Comparison of ENCODE assay signal across 8 cellular contexts in the genomic region with DNA sequence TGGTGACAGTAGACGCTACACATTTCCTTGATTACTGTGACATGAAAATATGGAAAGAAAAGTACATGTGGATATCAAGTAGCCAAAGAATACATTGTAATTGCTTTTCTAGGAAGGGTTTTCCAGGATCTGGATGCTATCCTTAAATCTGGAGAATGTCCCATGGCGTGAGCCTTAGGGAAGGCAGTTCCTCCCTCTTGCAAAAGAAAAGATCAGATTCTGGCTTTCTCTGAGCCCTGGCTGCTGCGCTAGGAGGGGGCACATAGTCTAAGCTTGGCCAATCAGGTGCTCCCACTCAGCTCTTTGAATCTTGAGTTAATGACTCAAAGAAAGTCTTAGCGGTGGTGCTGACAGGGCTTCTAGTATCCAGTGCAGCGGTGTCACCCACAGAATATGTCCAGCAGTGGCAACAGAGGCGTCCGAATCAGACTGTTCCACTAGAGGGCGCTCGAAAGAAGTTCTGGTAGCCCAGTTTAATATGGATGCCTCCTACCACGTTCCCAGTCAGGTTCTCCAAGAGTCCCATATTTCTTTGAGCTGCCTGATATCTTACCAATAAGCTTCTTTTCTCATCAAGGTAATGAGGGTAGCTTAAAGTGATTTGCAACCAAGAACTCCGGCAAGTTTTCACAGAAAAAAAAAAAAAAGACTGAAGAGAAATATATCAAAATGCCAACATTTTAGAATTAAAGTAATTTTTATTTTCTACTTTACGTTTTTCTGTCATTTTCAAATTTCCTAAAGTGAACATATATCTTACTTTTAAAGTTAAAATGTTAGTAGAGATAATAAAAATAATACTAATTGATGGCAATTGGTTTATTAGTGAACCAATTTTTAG.
A peak's percentile ranks its signal among the peaks of the same experiment; 100 is the strongest.
DNase-seq lines count a peak whose midpoint lies in the region; ATAC-seq and TF ChIP-seq lines count a peak whose summit lies in the region.

No MANE protein-coding gene starts in this region.

- ATAC-seq in CD4-positive, CD25-positive, alpha-beta regulatory T cell (ENCODE audit: low read depth in 2 of 2) = no peak
- peak; percentile 76 for ATAC-seq in GM21576 (IDR thresholded peaks at IDR 0.05; ENCODE audit: unreplicated experiment)
- no peak for ATAC-seq in HG02840 (IDR thresholded peaks at IDR 0.05; ENCODE audit: low FRiP score, unreplicated experiment)

- no peaks in the 10 kb centered on the region for H3K27me3 Mint-ChIP-seq in CD4-positive, CD25-positive, alpha-beta regulatory T cell

- no peak overlapping the region for H3K4me3 Mint-ChIP-seq in CD4-positive, CD25-positive, alpha-beta regulatory T cell

- DNase-seq in CD4-positive, CD25-positive, alpha-beta regulatory T cell = peak; percentile 1 to 53 (median 36)
- DNase-seq in NCI-H187 (lab: John Stamatoyannopoulos, UW) (peak; percentile 23 to 38), WERI-Rb-1 (peak; percentile 83), breast epithelium (ENCODE audit: low spot score in 2 of 2) (peak; percentile 46 to 62), islet precursor cell (peak; percentile 91)
- DNase-seq in stimulated activated CD4-positive, alpha-beta T cell treated with anti-CD3 and anti-CD28 coated beads, Interleukin-1b, Interleukin-23, amount 100 ng/mL, for 48 hours = peak; percentile 65

- no peak overlapping the region for H3K27ac Mint-ChIP-seq in CD4-positive, CD25-positive, alpha-beta regulatory T cell

- H3K36me3 ChIP-seq in CD4-positive, CD25-positive, alpha-beta regulatory T cell (ENCODE audit: control insufficient read depth, insufficient read depth, low read length) = no peaks in the 10 kb centered on the region
- H3K36me3 ChIP-seq in WERI-Rb-1 (no peaks in the 10 kb centered on the region), breast epithelium (no peaks in the 10 kb centered on the region)

- peaks cover 0 to 3% (median 0%) of the 10 kb centered on the region in 7 donors for H3K9me3 Mint-ChIP-seq in CD4-positive, CD25-positive, alpha-beta regulatory T cell

- H3K4me3 ChIP-seq in CD4-positive, CD25-positive, alpha-beta regulatory T cell (ENCODE audit: low read depth, low read length) = no peak overlapping the region
- no peak overlapping the region for H3K4me3 ChIP-seq in WERI-Rb-1 (ENCODE audit: low read depth, low read length)
- H3K4me3 ChIP-seq in breast epithelium = no peak overlapping the region

- no peaks in the 10 kb centered on the region for H3K27me3 ChIP-seq in CD4-positive, CD25-positive, alpha-beta regulatory T cell (ENCODE audit: control insufficient read depth, insufficient read depth, low read length)
- H3K27me3 ChIP-seq in WERI-Rb-1 (ENCODE audit: insufficient read depth, low read depth, severe bottlenecking) (peaks cover 24% of the 10 kb centered on the region), breast epithelium (peaks cover 0 to 54% of the 10 kb centered on the region in 2 donors)

- intact Hi-C loops in breast epithelium (cut with DNase I; ENCODE audit: low total_unique reads) = no loop called here

- H3K9me3 ChIP-seq in CD4-positive, CD25-positive, alpha-beta regulatory T cell (ENCODE audit: control insufficient read depth in 2 of 2, low read length in 2 of 2) = no peaks in the 10 kb centered on the region
- no peaks in the 10 kb centered on the region for H3K9me3 ChIP-seq in WERI-Rb-1 (ENCODE audit: severe bottlenecking)
- H3K9me3 ChIP-seq in breast epithelium = no peaks in the 10 kb centered on the region

- peaks cover 0 to 3% (median 0%) of the 10 kb centered on the region in 4 donors for H3K4me1 Mint-ChIP-seq in CD4-positive, CD25-positive, alpha-beta regulatory T cell

- no peak for TF ChIP-seq POLR2A in breast epithelium (IDR thresholded peaks at IDR 0.05)

- TF ChIP-seq CTCF in WERI-Rb-1 (IDR thresholded peaks at IDR 0.05; ENCODE audit: low read depth, low read length) = peak; percentile 78
- TF ChIP-seq CTCF in breast epithelium (IDR thresholded peaks at IDR 0.05) = peak in 2 of 3 donors; percentile 27 to 34

- no peak overlapping the region for H3K27ac ChIP-seq in CD4-positive, CD25-positive, alpha-beta regulatory T cell (ENCODE audit: insufficient read depth, low read length, poor library complexity, severe bottlenecking)
- H3K27ac ChIP-seq in WERI-Rb-1 (no peak overlapping the region), breast epithelium (no peak overlapping the region)

- H3K36me3 Mint-ChIP-seq in CD4-positive, CD25-positive, alpha-beta regulatory T cell = no peaks in the 10 kb centered on the region

- H3K4me1 ChIP-seq in CD4-positive, CD25-positive, alpha-beta regulatory T cell (ENCODE audit: control insufficient read depth, insufficient read depth, low read length, poor library complexity, severe bottlenecking) = no peaks in the 10 kb centered on the region
- H3K4me1 ChIP-seq in breast epithelium = no peaks in the 10 kb centered on the region

Comparison
In these comparisons a context has a peak if more than half of its experiments do, and no peak if none do; other contexts are left out.
1. DNase-seq: peak in every context shown above with its lines; median percentile 91 in islet precursor cell; 83 in WERI-Rb-1; 65 in stimulated activated CD4-positive, alpha-beta T cell treated with anti-CD3 and anti-CD28 coated beads, Interleukin-1b, Interleukin-23, amount 100 ng/mL, for 48 hours; 54 in breast epithelium; 36 in CD4-positive, CD25-positive, alpha-beta regulatory T cell; 30 in NCI-H187.